In genomic region chr9:3969846-3970245, GRCh38 we compare ENCODE assay signal across 24 cellular contexts.
"Had no signal": no experiment of that assay in that cellular context is flagged by ENCODE, and none has a peak within 500 bp of the region (broad histone marks: within the 10 kb centered on the region; RNA-seq: fewer than 3 reads in every experiment).

No MANE protein-coding gene starts in this region.

- H3K36me3 ChIP-seq: heart right ventricle, lower lobe of right lung, right lobe of liver, transverse colon, WERI-Rb-1 had no signal

- H3K9me3 Mint-ChIP-seq: activated naive CD8-positive, alpha-beta T cell treated with anti-CD3 and anti-CD28 coated beads for 36 hours; neural crest cell; stimulated activated memory B cell treated with anti-CD40 and anti-IgM and Interleukin-4, amounts not matched to agents 10 μg/mL and 1 μg/mL and 100 μg/mL, for 72 hours had no signal

- H3K4me3 Mint-ChIP-seq: activated naive CD8-positive, alpha-beta T cell treated with anti-CD3 and anti-CD28 coated beads for 36 hours; naive B cell; neural crest cell; stimulated activated memory B cell treated with anti-CD40 and anti-IgM and Interleukin-4, amounts not matched to agents 10 μg/mL and 1 μg/mL and 100 μg/mL, for 72 hours had no signal

- H3K27ac Mint-ChIP-seq: activated naive CD8-positive, alpha-beta T cell treated with anti-CD3 and anti-CD28 coated beads for 36 hours; naive B cell; stimulated activated memory B cell treated with anti-CD40 and anti-IgM and Interleukin-4, amounts not matched to agents 10 μg/mL and 1 μg/mL and 100 μg/mL, for 72 hours had no signal

- H3K4me1 Mint-ChIP-seq: naive B cell; neural crest cell; stimulated activated memory B cell treated with anti-CD40 and anti-IgM and Interleukin-4, amounts not matched to agents 10 μg/mL and 1 μg/mL and 100 μg/mL, for 72 hours had no signal

- H3K27me3 ChIP-seq: right lobe of liver, transverse colon had no signal

- H3K36me3 Mint-ChIP-seq: activated naive CD8-positive, alpha-beta T cell treated with anti-CD3 and anti-CD28 coated beads for 36 hours; naive B cell; stimulated activated memory B cell treated with anti-CD40 and anti-IgM and Interleukin-4, amounts not matched to agents 10 μg/mL and 1 μg/mL and 100 μg/mL, for 72 hours had no signal

- H3K4me3 ChIP-seq: heart right ventricle, lower lobe of right lung, right lobe of liver, skin epidermis, transverse colon had no signal

- H3K9me3 ChIP-seq: heart right ventricle, lower lobe of right lung, right lobe of liver, transverse colon had no signal

- DNase-seq: activated CD4-positive, alpha-beta T cell treated with anti-CD3 and anti-CD28 coated beads for 1 hour; activated CD4-positive, alpha-beta T cell treated with anti-CD3 and anti-CD28 coated beads, Interleukin-2, amount 50 U/mL, for 1 hour; activated naive CD4-positive, alpha-beta T cell treated with Interleukin-2 at 50 U/mL for 16 hours; activated naive CD8-positive, alpha-beta T cell treated with anti-CD3 and anti-CD28 coated beads for 36 hours; activated T-cell treated with anti-CD3 and anti-CD28 coated beads, Interleukin-2, amount 50 U/mL, for 1 hour; cortex of kidney; erythroblast; foreskin fibroblast; heart right ventricle; kidney; lower lobe of right lung; naive B cell; occipital lobe; posterior cingulate gyrus; right lobe of liver; stimulated activated CD4-positive, alpha-beta T cell treated with anti-CD3 and anti-CD28 coated beads, Interleukin-2, amount 100 ng/mL, for 24 hours; transverse colon; WERI-Rb-1 had no signal

- H3K4me1 ChIP-seq: lower lobe of right lung, right lobe of liver, transverse colon had no signal

- H3K27ac ChIP-seq: heart right ventricle, lower lobe of right lung, right lobe of liver, transverse colon, WERI-Rb-1 had no signal

- ATAC-seq: heart right ventricle; left lobe of liver; lower lobe of right lung; right lobe of liver; stimulated activated memory B cell treated with anti-CD40 and anti-IgM and Interleukin-4, amounts not matched to agents 10 μg/mL and 1 μg/mL and 100 μg/mL, for 72 hours had no signal

- FAIRE-seq: astrocyte, kidney, urothelium cell line had no signal
